ENCODE assay signal across 8 cellular contexts in genomic region chr7:102061981-102062390, GRCh38.
DNase-seq lines count a peak whose midpoint lies in the region; ATAC-seq and TF ChIP-seq lines count a peak whose summit lies in the region.

No MANE protein-coding gene starts in this region.

- no peak overlapping the region for H3K27ac ChIP-seq in prostate gland

- 86% methylated on average over 8 of the region's 8 CpGs for WGBS in prostate gland

- TF ChIP-seq CTCF in prostate gland (IDR thresholded peaks at IDR 0.05): no peak

- no peaks in the 10 kb centered on the region for H3K4me1 ChIP-seq in prostate gland (replicated peaks)

- H3K9me3 ChIP-seq in prostate gland: no peaks in the 10 kb centered on the region

- no peak for TF ChIP-seq POLR2A in prostate gland (IDR thresholded peaks at IDR 0.05)

- H3K4me3 ChIP-seq in prostate gland: no peak overlapping the region

- peak; percentile 79 for ATAC-seq in GM21367 (IDR thresholded peaks at IDR 0.05; ENCODE audit: unreplicated experiment)
- ATAC-seq in GM18873 (IDR thresholded peaks at IDR 0.05; ENCODE audit: low FRiP score, unreplicated experiment): no peak

- no peaks in the 10 kb centered on the region for H3K27me3 ChIP-seq in prostate gland (replicated peaks; ENCODE audit: insufficient read depth)

- intact Hi-C loops in prostate gland (cut with DNase I): no loop called here

- H3K36me3 ChIP-seq in prostate gland: no peaks in the 10 kb centered on the region

- DNase-seq in Daoy (ENCODE audit: low read depth): peak; percentile 67
- DNase-seq in HK-2 (ENCODE audit: unreplicated experiment): peak; percentile 92
- DNase-seq in glomerular visceral epithelial cell (ENCODE audit: extremely low spot score): peak; percentile 95
- no peak for DNase-seq in NCI-H187 (lab: John Stamatoyannopoulos, UW)
- no peak for DNase-seq in prostate gland (ENCODE audit: low spot score)
- no peak for DNase-seq in NCI-H748 (lab: John Stamatoyannopoulos, UW; ENCODE audit: unreplicated experiment)

Comparison
In these comparisons a context has a peak if more than half of its experiments do, and no peak if none do; other contexts are left out.
1. DNase-seq: peak in Daoy (single experiment), HK-2 (single experiment) and glomerular visceral epithelial cell (single experiment); none in NCI-H187 (0 of 2), prostate gland (single experiment) and NCI-H748 (single experiment).